ENCODE assay signal across 17 cellular contexts in genomic region chr5:157961176-157961575, GRCh38.
DNase-seq lines count a peak whose midpoint lies in the region; TF ChIP-seq lines count a peak whose summit lies in the region.
"Had no signal": no experiment of that assay in that cellular context is flagged by ENCODE, and none has a peak within 500 bp of the region (broad histone marks: within the 10 kb centered on the region; RNA-seq: fewer than 3 reads in every experiment).

No MANE protein-coding gene starts in this region.

- H3K23ac ChIP-seq in trophoblast cell (ENCODE audit: low read length): no peak overlapping the region

- no peak overlapping the region for H3K18ac ChIP-seq in trophoblast cell (ENCODE audit: low read length)

- H2BK120ac ChIP-seq in trophoblast cell (ENCODE audit: insufficient read depth, low read length, poor library complexity): no peak overlapping the region

- H2AK5ac ChIP-seq in trophoblast cell (ENCODE audit: low read length): no peak overlapping the region

- peak; percentile 51 for DNase-seq in DMS153 treated with DMSO at 0.1 percent for 48 hours (lab: John Stamatoyannopoulos, UW; ENCODE audit: unreplicated experiment)
- no peak for DNase-seq in DMS153 (lab: John Stamatoyannopoulos, UW)
- peak; percentile 67 for DNase-seq in NCI-H1092 (lab: John Stamatoyannopoulos, UW)
- DNase-seq in NCI-H345 treated with DMSO at 0.1 percent for 48 hours (lab: John Stamatoyannopoulos, UW; ENCODE audit: unreplicated experiment): peak; percentile 48
- DNase-seq in left kidney (ENCODE audit: low read depth, low spot score): peak; percentile 27
- DNase-seq in colonic mucosa: no peak
- DNase-seq in trophoblast cell: no peak
- no peak for DNase-seq in MM.1S
- DNase-seq: 8988T; activated CD4-positive, alpha-beta T cell treated with anti-CD3 and anti-CD28 coated beads, Interleukin-2, amount 50 U/mL, for 48 hours; activated CD8-positive, alpha-beta memory T cell treated with anti-CD3 and anti-CD28 coated beads, Interleukin-2, amount 50 U/mL, for 48 hours; activated naive CD4-positive, alpha-beta T cell treated with anti-CD3 and anti-CD28 coated beads, Interleukin-2, amount 50 U/mL, for 16 hours; amygdala; left ventricle myocardium superior; naive B cell; nucleus accumbens; Peyer's patch had no signal

- H3K4ac ChIP-seq in trophoblast cell (ENCODE audit: low read depth, low read length): no peak overlapping the region

- no peaks in the 10 kb centered on the region for H3K9me2 ChIP-seq in MM.1S (replicated peaks; ENCODE audit: insufficient read depth, low read length)

- TF ChIP-seq CTCF in colonic mucosa (IDR thresholded peaks at IDR 0.05) (no peak), MM.1S (IDR thresholded peaks at IDR 0.05; ENCODE audit: low read length) (no peak)

- no peak overlapping the region for H4K12ac ChIP-seq in trophoblast cell (ENCODE audit: low read depth, low read length)

- H3K27me3 ChIP-seq in colonic mucosa: no peaks in the 10 kb centered on the region
- no peaks in the 10 kb centered on the region for H3K27me3 ChIP-seq in trophoblast cell (ENCODE audit: insufficient read depth, low read length)
- no peaks in the 10 kb centered on the region for H3K27me3 ChIP-seq in MM.1S (replicated peaks; ENCODE audit: insufficient read depth, low read length)
- H3K27me3 ChIP-seq: Peyer's patch had no signal

- no peaks in the 10 kb centered on the region for H3F3A ChIP-seq in MM.1S (ENCODE audit: insufficient read depth, low read length)

- intact Hi-C loops in colonic mucosa (cut with DNase I): no loop called here

- no peaks in the 10 kb centered on the region for H3K36me3 ChIP-seq in colonic mucosa
- no peaks in the 10 kb centered on the region for H3K36me3 ChIP-seq in trophoblast cell (ENCODE audit: control insufficient read depth in 1 of 2, insufficient read depth in 2 of 2, low read length in 2 of 2)
- no peaks in the 10 kb centered on the region for H3K36me3 ChIP-seq in MM.1S (replicated peaks; ENCODE audit: insufficient read depth, low read length)
- H3K36me3 ChIP-seq: Peyer's patch had no signal

- H2BK5ac ChIP-seq in trophoblast cell (ENCODE audit: low read depth, low read length, poor library complexity): no peak overlapping the region

- no peak overlapping the region for H3K27ac ChIP-seq in colonic mucosa
- H3K27ac ChIP-seq in trophoblast cell (ENCODE audit: low read depth, low read length): no peak overlapping the region
- H3K27ac ChIP-seq in MM.1S (ENCODE audit: low read length): no peak overlapping the region
- H3K27ac ChIP-seq: Peyer's patch had no signal

- H4K20me1 ChIP-seq in MM.1S (ENCODE audit: insufficient read depth, low read length): no peaks in the 10 kb centered on the region

- H2AFZ ChIP-seq in trophoblast cell (ENCODE audit: insufficient read depth, low read length, poor library complexity): no peak overlapping the region
- no peak overlapping the region for H2AFZ ChIP-seq in MM.1S (ENCODE audit: low read length)

- peaks cover 2% of the 10 kb centered on the region for H3K79me1 ChIP-seq in trophoblast cell (ENCODE audit: low read length)

- H3K9ac ChIP-seq in colonic mucosa (ENCODE audit: low read depth in 2 of 2, low read length in 2 of 2): no peak overlapping the region
- H3K9ac ChIP-seq in trophoblast cell (ENCODE audit: low read length): no peak overlapping the region
- H3K9ac ChIP-seq in MM.1S (ENCODE audit: low read length): no peak overlapping the region

- no peak overlapping the region for H2BK12ac ChIP-seq in trophoblast cell (ENCODE audit: low read length)

- no CpG with 5 or more reads among the region's 9 CpGs for WGBS in trophoblast cell (ENCODE audit: extremely low coverage, insufficient coverage, insufficient read length)

- H3K9me3 ChIP-seq in colonic mucosa: no peaks in the 10 kb centered on the region
- H3K9me3 ChIP-seq in trophoblast cell (ENCODE audit: insufficient read depth, low read depth, low read length): no peaks in the 10 kb centered on the region
- no peaks in the 10 kb centered on the region for H3K9me3 ChIP-seq in MM.1S (replicated peaks; ENCODE audit: insufficient read depth, low read length)
- H3K9me3 ChIP-seq: Peyer's patch had no signal

- H3K79me2 ChIP-seq in trophoblast cell (ENCODE audit: control insufficient read depth, insufficient read depth, low read length, poor library complexity): no peaks in the 10 kb centered on the region
- no peaks in the 10 kb centered on the region for H3K79me2 ChIP-seq in MM.1S (ENCODE audit: low read length)

- H4K91ac ChIP-seq in trophoblast cell (ENCODE audit: low read depth, low read length): no peak overlapping the region

- no peaks in the 10 kb centered on the region for H3K4me1 ChIP-seq in colonic mucosa
- peaks cover 2 to 5% of the 10 kb centered on the region in 2 experiments for H3K4me1 ChIP-seq in trophoblast cell (ENCODE audit: control insufficient read depth in 1 of 2, insufficient read depth in 2 of 2, low read length in 2 of 2)
- no peaks in the 10 kb centered on the region for H3K4me1 ChIP-seq in MM.1S (ENCODE audit: low read length)
- H3K4me1 ChIP-seq: Peyer's patch had no signal

- no peak overlapping the region for H3K4me3 ChIP-seq in colonic mucosa
- no peak overlapping the region for H3K4me3 ChIP-seq in trophoblast cell (ENCODE audit: low read depth, low read length)
- no peak overlapping the region for H3K4me3 ChIP-seq in MM.1S (ENCODE audit: low read length)
- H3K4me3 ChIP-seq: Peyer's patch had no signal

- H3K4me2 ChIP-seq in trophoblast cell (ENCODE audit: low read length): no peak overlapping the region
- H3K4me2 ChIP-seq in MM.1S (ENCODE audit: low read depth, low read length): no peak overlapping the region

- H4K8ac ChIP-seq in trophoblast cell (ENCODE audit: low read depth, low read length): no peak overlapping the region

- no peak overlapping the region for H3K14ac ChIP-seq in trophoblast cell (ENCODE audit: low read length)

Comparison
In these comparisons a context has a peak if more than half of its experiments do, and no peak if none do; other contexts are left out.
1. DNase-seq: peak in DMS153 treated with DMSO at 0.1 percent for 48 hours (single experiment), NCI-H1092 (single experiment), NCI-H345 treated with DMSO at 0.1 percent for 48 hours (single experiment) and left kidney (single experiment); none in DMS153 (single experiment), colonic mucosa (single experiment), trophoblast cell (0 of 2) and MM.1S (single experiment).